Comparison of ENCODE assay signal across 22 cellular contexts in the genomic region with DNA sequence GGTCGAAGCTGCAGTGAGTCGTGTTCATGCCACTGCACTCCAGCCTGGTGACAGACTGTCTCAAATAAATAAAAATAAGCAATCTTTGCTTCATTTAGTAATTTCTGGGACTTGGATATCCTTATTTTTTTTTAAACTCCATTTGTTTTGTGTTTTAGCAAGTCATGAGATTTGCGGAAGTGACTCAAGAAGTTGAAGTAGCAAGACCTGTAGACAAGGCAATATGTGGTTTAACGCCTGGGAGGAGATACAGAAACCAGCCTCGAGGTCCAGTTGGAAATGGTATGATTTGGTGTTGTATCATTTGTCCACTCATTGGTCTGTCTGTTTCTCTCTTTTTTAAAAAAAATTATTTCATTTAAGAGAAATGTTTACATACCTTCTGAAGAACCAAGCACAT. TPM values are rescaled to one million over a fixed set of nuclear protein-coding genes. Genes with fewer than 3 reads are reported as not detected.
A peak's percentile ranks its signal among the peaks of the same experiment; 100 is the strongest.
DNase-seq lines count a peak whose midpoint lies in the region; TF ChIP-seq lines count a peak whose summit lies in the region.
"Had no signal": no experiment of that assay in that cellular context is flagged by ENCODE, and none has a peak within 500 bp of the region (broad histone marks: within the 10 kb centered on the region; RNA-seq: fewer than 3 reads in every experiment).

No MANE protein-coding gene starts in this region.

- peak overlapping the region; percentile 52 for H3K27ac Mint-ChIP-seq in MCF 10A (ENCODE audit: low read depth, unreplicated experiment)
- H3K27ac Mint-ChIP-seq in activated CD4-positive, alpha-beta memory T cell treated with anti-CD3 and anti-CD28 coated beads, Interleukin-2, amount 10 ng/mL, durations not matched to agents 7 days and 5 days = no peak overlapping the region
- H3K27ac Mint-ChIP-seq: CD4-positive, CD25-positive, alpha-beta regulatory T cell; CD8-positive, alpha-beta T cell had no signal

- H3K79me2 ChIP-seq in PC-9 (ENCODE audit: low read depth) = no peaks in the 10 kb centered on the region

- CTCF ChIA-PET in MCF 10A (lab: Yijun Ruan, JAX) = no interaction called here
- CTCF ChIA-PET in PC-9 (lab: Charles Lee) = no interaction called here
- CTCF ChIA-PET in activated CD4-positive, alpha-beta memory T cell treated with anti-CD3 and anti-CD28 coated beads, Interleukin-2, amount 10 ng/mL, durations not matched to agents 7 days and 5 days (lab: Charles Lee) = no interaction called here

- H2AFZ ChIP-seq in PC-9 = no peak overlapping the region
- H2AFZ ChIP-seq: GM23248 had no signal

- no peaks in the 10 kb centered on the region for H4K20me1 ChIP-seq in PC-9 (ENCODE audit: insufficient read depth)

- no peaks in the 10 kb centered on the region for H3K9me3 Mint-ChIP-seq in MCF 10A (ENCODE audit: unreplicated experiment)
- no peaks in the 10 kb centered on the region for H3K9me3 Mint-ChIP-seq in activated CD4-positive, alpha-beta memory T cell treated with anti-CD3 and anti-CD28 coated beads, Interleukin-2, amount 10 ng/mL, durations not matched to agents 7 days and 5 days
- H3K9me3 Mint-ChIP-seq: CD4-positive, CD25-positive, alpha-beta regulatory T cell; CD8-positive, alpha-beta T cell had no signal

- POLR2A ChIA-PET in MCF 10A (lab: Yijun Ruan, JAX) (interaction anchor here (1.0 to 1.2 kb wide), 3 partner anchors 16 to 20 kb away, joined by 3 to 5 read pairs (median 3); a partner anchor contains a TSS), PC-9 (lab: Charles Lee; ENCODE audit: unreplicated experiment) (no interaction called here)
- POLR2A ChIA-PET in activated CD4-positive, alpha-beta memory T cell treated with anti-CD3 and anti-CD28 coated beads, Interleukin-2, amount 10 ng/mL, durations not matched to agents 7 days and 5 days (lab: Charles Lee) = no interaction called here

- H3K4me3 ChIP-seq in breast epithelium (no peak overlapping the region), HL-60 (replicated peaks; ENCODE audit: insufficient read depth, low read length) (no peak overlapping the region), neutrophil (ENCODE audit: low read depth in 1 of 2, low read length in 1 of 2) (peak overlapping the region in 1 of 2 experiments; percentile 28), PC-9 (no peak overlapping the region)
- H3K4me3 ChIP-seq: A549; BLaER1 treated with 17β-estradiol and CSF1 and Interleukin-3, amounts not matched to agents 10 nM and 100 nM; GM23248 had no signal

- no peaks in the 10 kb centered on the region for H3K4me1 ChIP-seq in breast epithelium
- H3K4me1 ChIP-seq in neutrophil (ENCODE audit: control insufficient read depth in 1 of 2, insufficient read depth in 1 of 2, low read depth in 1 of 2, low read length in 1 of 2) = peaks cover 34 to 44% of the 10 kb centered on the region in 2 experiments
- no peaks in the 10 kb centered on the region for H3K4me1 ChIP-seq in PC-9 (replicated peaks; ENCODE audit: insufficient read depth)
- H3K4me1 ChIP-seq: A549, BE2C, Caco-2 had no signal

- H3K27me3 ChIP-seq in breast epithelium (no peaks in the 10 kb centered on the region), HL-60 (ENCODE audit: insufficient read depth, poor library complexity, severe bottlenecking) (no peaks in the 10 kb centered on the region), neutrophil (no peaks in the 10 kb centered on the region), PC-9 (ENCODE audit: insufficient read depth, low read depth) (no peaks in the 10 kb centered on the region)
- H3K27me3 ChIP-seq: BE2C; BLaER1 treated with 17β-estradiol and CSF1 and Interleukin-3, amounts not matched to agents 10 nM and 100 nM had no signal

- no peak overlapping the region for H3K4me3 Mint-ChIP-seq in MCF 10A (ENCODE audit: unreplicated experiment)
- no peak overlapping the region for H3K4me3 Mint-ChIP-seq in activated CD4-positive, alpha-beta memory T cell treated with anti-CD3 and anti-CD28 coated beads, Interleukin-2, amount 10 ng/mL, durations not matched to agents 7 days and 5 days
- H3K4me3 Mint-ChIP-seq: CD4-positive, CD25-positive, alpha-beta regulatory T cell; CD8-positive, alpha-beta T cell had no signal

- H3K4me2 ChIP-seq in PC-9 = no peak overlapping the region
- H3K4me2 ChIP-seq: A549; BLaER1 treated with 17β-estradiol and CSF1 and Interleukin-3, amounts not matched to agents 10 nM and 100 nM had no signal

- no peaks in the 10 kb centered on the region for H3K27me3 Mint-ChIP-seq in MCF 10A (ENCODE audit: insufficient read depth, unreplicated experiment)
- no peaks in the 10 kb centered on the region for H3K27me3 Mint-ChIP-seq in activated CD4-positive, alpha-beta memory T cell treated with anti-CD3 and anti-CD28 coated beads, Interleukin-2, amount 10 ng/mL, durations not matched to agents 7 days and 5 days
- H3K27me3 Mint-ChIP-seq: CD4-positive, CD25-positive, alpha-beta regulatory T cell had no signal

- DNase-seq in MCF 10A (ENCODE audit: unreplicated experiment) = no peak
- no peak for DNase-seq in breast epithelium (ENCODE audit: low spot score in 2 of 2)
- DNase-seq in HL-60 (ENCODE audit: low read depth in 1 of 2, low spot score in 1 of 2) = peak in 1 of 2 experiments; percentile 80
- peak; percentile 33 for DNase-seq in NOMO-1 treated with dmso at 0.1 percent for 144 hours (lab: John Stamatoyannopoulos, UW; ENCODE audit: unreplicated experiment)
- DNase-seq in PC-9 = no peak
- no peak for DNase-seq in NCI-H345 (lab: John Stamatoyannopoulos, UW)
- no peak for DNase-seq in activated CD4-positive, alpha-beta memory T cell treated with anti-CD3 and anti-CD28 coated beads, Interleukin-2, amount 10 ng/mL, durations not matched to agents 7 days and 5 days
- DNase-seq: 8988T; ACHN; AML-193; BE2C; Caco-2; CD4-positive, CD25-positive, alpha-beta regulatory T cell; CD8-positive, alpha-beta T cell; DMS153; DND-41; GM23248; H7; HCEC 1CT had no signal

- H3F3A ChIP-seq in PC-9 (ENCODE audit: insufficient read depth, low read depth) = no peaks in the 10 kb centered on the region

- H3K27ac ChIP-seq in breast epithelium = no peak overlapping the region
- peak overlapping the region; percentile 78 for H3K27ac ChIP-seq in HL-60 (replicated peaks)
- H3K27ac ChIP-seq in neutrophil = peak overlapping the region; percentile 82
- H3K27ac ChIP-seq in PC-9 = no peak overlapping the region
- H3K27ac ChIP-seq: A549, GM23248 had no signal

- no peaks in the 10 kb centered on the region for H3K36me3 ChIP-seq in breast epithelium
- H3K36me3 ChIP-seq in neutrophil = peaks cover 13% of the 10 kb centered on the region
- peaks cover 26% of the 10 kb centered on the region for H3K36me3 ChIP-seq in PC-9 (ENCODE audit: low read depth)

- TF ChIP-seq POLR2A in breast epithelium (IDR thresholded peaks at IDR 0.05) = no peak

- no TSS peak for BruUV-seq in MCF 10A (replicated peaks; lab: Mats Ljungman, UMichigan)
- BruUV-seq in PC-9 (replicated peaks; lab: Mats Ljungman, UMichigan) = no TSS peak

- H3K9me3 ChIP-seq in breast epithelium (no peaks in the 10 kb centered on the region), neutrophil (no peaks in the 10 kb centered on the region), PC-9 (ENCODE audit: insufficient read depth, low read depth) (no peaks in the 10 kb centered on the region)
- H3K9me3 ChIP-seq: A549; BE2C; BLaER1 treated with 17β-estradiol and CSF1 and Interleukin-3, amounts not matched to agents 10 nM and 100 nM; Caco-2 had no signal

- TF ChIP-seq CTCF in MCF 10A (IDR thresholded peaks at IDR 0.05; ENCODE audit: unreplicated experiment) (no peak), breast epithelium (IDR thresholded peaks at IDR 0.05) (no peak), HL-60 (IDR thresholded peaks at IDR 0.05; ENCODE audit: insufficient read depth, low read length) (no peak), neutrophil (IDR thresholded peaks at IDR 0.05) (peak; percentile 9), PC-9 (conservative IDR thresholded peaks at IDR 0.05) (no peak)

- peaks cover 47% of the 10 kb centered on the region for H3K36me3 Mint-ChIP-seq in MCF 10A (ENCODE audit: insufficient read depth, unreplicated experiment)
- H3K36me3 Mint-ChIP-seq in activated CD4-positive, alpha-beta memory T cell treated with anti-CD3 and anti-CD28 coated beads, Interleukin-2, amount 10 ng/mL, durations not matched to agents 7 days and 5 days (ENCODE audit: low read depth) = peaks cover 78% of the 10 kb centered on the region
- H3K36me3 Mint-ChIP-seq: CD4-positive, CD25-positive, alpha-beta regulatory T cell; CD8-positive, alpha-beta T cell had no signal

- H3K4me1 Mint-ChIP-seq in MCF 10A (ENCODE audit: insufficient read depth, unreplicated experiment) = peaks cover 5% of the 10 kb centered on the region
- H3K4me1 Mint-ChIP-seq in activated CD4-positive, alpha-beta memory T cell treated with anti-CD3 and anti-CD28 coated beads, Interleukin-2, amount 10 ng/mL, durations not matched to agents 7 days and 5 days = peaks cover 2% of the 10 kb centered on the region

- no peaks in the 10 kb centered on the region for H3K9me2 ChIP-seq in PC-9 (ENCODE audit: insufficient read depth)

- intact Hi-C loops in MCF 10A (cut with micrococcal nuclease) = no loop called here
- intact Hi-C loops in breast epithelium (cut with DNase I; ENCODE audit: low total_unique reads) = no loop called here
- intact Hi-C loops in PC-9 (cut with micrococcal nuclease; ENCODE audit: unreplicated experiment) = no loop called here

RNA-seq across cellular contexts. Expression of a gene that starts 16.6 kb away (rescaled TPM):
- total RNA-seq in MCF 10A (2022) (2,295 and 2,621 TPM in 2 replicates), breast epithelium (100 to 1,000 TPM; 624 to 881 (median 805) TPM), PC-9 (2021) (1,651 and 3,001 TPM in 2 replicates)
- total RNA-seq in activated CD4-positive, alpha-beta memory T cell treated with anti-CD3 and anti-CD28 coated beads, Interleukin-2, amount 10 ng/mL, durations not matched to agents 7 days and 5 days = 1,000 to 10,000 TPM; 1,524 to 1,535 TPM

RNA-seq across cellular contexts. Expression of a gene that starts 21.8 kb away (rescaled TPM):
- 30.3 and 50.2 TPM in 2 replicates for total RNA-seq in MCF 10A (2022)
- total RNA-seq in breast epithelium = 1 to 10 TPM; 1.6 to 6.4 (median 2.2) TPM
- total RNA-seq in PC-9 (2021) = 78.7 and 100 TPM in 2 replicates
- total RNA-seq in activated CD4-positive, alpha-beta memory T cell treated with anti-CD3 and anti-CD28 coated beads, Interleukin-2, amount 10 ng/mL, durations not matched to agents 7 days and 5 days = 10 to 100 TPM; 55.7 to 60.8 TPM

Comparison
In these comparisons a context has a peak if more than half of its experiments do, and no peak if none do; other contexts are left out.
1. H3K27ac ChIP-seq: peak in HL-60 (single experiment) and neutrophil (single experiment); none in breast epithelium (0 of 2) and PC-9 (single experiment).